16 cellular contexts compared by ENCODE assay signal in genomic region chr10:64537112-64537511, GRCh38.
DNase-seq lines count a peak whose midpoint lies in the region; ATAC-seq and TF ChIP-seq lines count a peak whose summit lies in the region.
"Had no signal": no experiment of that assay in that cellular context is flagged by ENCODE, and none has a peak within 500 bp of the region (broad histone marks: within the 10 kb centered on the region; RNA-seq: fewer than 3 reads in every experiment).

No MANE protein-coding gene starts in this region.

- H3K9me3 Mint-ChIP-seq in activated CD4-positive, alpha-beta memory T cell treated with anti-CD3 and anti-CD28 coated beads, Interleukin-2, amount 10 ng/mL, durations not matched to agents 7 days and 5 days = no peaks in the 10 kb centered on the region
- H3K9me3 Mint-ChIP-seq: H9 had no signal

- TF ChIP-seq POLR2A in upper lobe of left lung (IDR thresholded peaks at IDR 0.05) (no peak), suprapubic skin (IDR thresholded peaks at IDR 0.05) (no peak)

- H3K27ac ChIP-seq in VCaP = no peak overlapping the region
- peak overlapping the region; percentile 95 for H3K27ac ChIP-seq in substantia nigra (ENCODE audit: low read depth, low read length, poor library complexity, severe bottlenecking)
- no peak overlapping the region for H3K27ac ChIP-seq in upper lobe of left lung
- no peak overlapping the region for H3K27ac ChIP-seq in suprapubic skin
- H3K27ac ChIP-seq: BLaER1 treated with 17β-estradiol and CSF1 and Interleukin-3, amounts not matched to agents 10 nM and 100 nM had no signal

- H3K27me3 ChIP-seq in upper lobe of left lung = no peaks in the 10 kb centered on the region
- H3K27me3 ChIP-seq in suprapubic skin = no peaks in the 10 kb centered on the region
- H3K27me3 ChIP-seq: BLaER1 treated with 17β-estradiol and CSF1 and Interleukin-3, amounts not matched to agents 10 nM and 100 nM had no signal

- H3K36me3 Mint-ChIP-seq in activated CD4-positive, alpha-beta memory T cell treated with anti-CD3 and anti-CD28 coated beads, Interleukin-2, amount 10 ng/mL, durations not matched to agents 7 days and 5 days (ENCODE audit: low read depth) = no peaks in the 10 kb centered on the region

- H3K4me3 ChIP-seq in upper lobe of left lung (no peak overlapping the region), suprapubic skin (no peak overlapping the region)
- H3K4me3 ChIP-seq: BLaER1 treated with 17β-estradiol and CSF1 and Interleukin-3, amounts not matched to agents 10 nM and 100 nM; GM12878 had no signal

- H3K27me3 Mint-ChIP-seq in activated CD4-positive, alpha-beta memory T cell treated with anti-CD3 and anti-CD28 coated beads, Interleukin-2, amount 10 ng/mL, durations not matched to agents 7 days and 5 days = no peaks in the 10 kb centered on the region
- H3K27me3 Mint-ChIP-seq: CD4-positive, alpha-beta T cell had no signal

- no peaks in the 10 kb centered on the region for H3K36me3 ChIP-seq in upper lobe of left lung
- H3K36me3 ChIP-seq in suprapubic skin = no peaks in the 10 kb centered on the region
- H3K36me3 ChIP-seq: BLaER1 treated with 17β-estradiol and CSF1 and Interleukin-3, amounts not matched to agents 10 nM and 100 nM had no signal

- DNase-seq in globus pallidus (ENCODE audit: low spot score) (peak; percentile 67), substantia nigra (lab: John Stamatoyannopoulos, UW) (no peak), upper lobe of left lung (no peak), suprapubic skin (ENCODE audit: low spot score in 2 of 2) (no peak)
- no peak for DNase-seq in activated CD4-positive, alpha-beta memory T cell treated with anti-CD3 and anti-CD28 coated beads, Interleukin-2, amount 10 ng/mL, durations not matched to agents 7 days and 5 days
- DNase-seq: ACHN; Calu3; CD4-positive, alpha-beta T cell; DMS79; GOT3; H9 had no signal

- no peaks in the 10 kb centered on the region for H3K4me1 Mint-ChIP-seq in activated CD4-positive, alpha-beta memory T cell treated with anti-CD3 and anti-CD28 coated beads, Interleukin-2, amount 10 ng/mL, durations not matched to agents 7 days and 5 days
- H3K4me1 Mint-ChIP-seq: H9 had no signal

- H3K9me3 ChIP-seq in upper lobe of left lung = no peaks in the 10 kb centered on the region
- no peaks in the 10 kb centered on the region for H3K9me3 ChIP-seq in suprapubic skin
- H3K9me3 ChIP-seq: BLaER1 treated with 17β-estradiol and CSF1 and Interleukin-3, amounts not matched to agents 10 nM and 100 nM had no signal

- CTCF ChIA-PET in activated CD4-positive, alpha-beta memory T cell treated with anti-CD3 and anti-CD28 coated beads, Interleukin-2, amount 10 ng/mL, durations not matched to agents 7 days and 5 days (lab: Charles Lee) = no interaction called here

- no peak overlapping the region for H3K4me3 Mint-ChIP-seq in activated CD4-positive, alpha-beta memory T cell treated with anti-CD3 and anti-CD28 coated beads, Interleukin-2, amount 10 ng/mL, durations not matched to agents 7 days and 5 days
- H3K4me3 Mint-ChIP-seq: CD4-positive, alpha-beta T cell; H9 had no signal

- POLR2A ChIA-PET in activated CD4-positive, alpha-beta memory T cell treated with anti-CD3 and anti-CD28 coated beads, Interleukin-2, amount 10 ng/mL, durations not matched to agents 7 days and 5 days (lab: Charles Lee) = no interaction called here

- TF ChIP-seq CTCF in LNCAP (IDR thresholded peaks at IDR 0.05) (peak; percentile 44; the same call in 1 of the 2 replicates), VCaP (conservative IDR thresholded peaks at IDR 0.05) (peak; percentile 54), upper lobe of left lung (IDR thresholded peaks at IDR 0.05) (no peak), suprapubic skin (IDR thresholded peaks at IDR 0.05) (no peak)

- ATAC-seq in upper lobe of left lung (ENCODE audit: low FRiP score in 2 of 2) (no peak), GM18511 (IDR thresholded peaks at IDR 0.05; ENCODE audit: unreplicated experiment) (no peak)
- ATAC-seq: GM12878 had no signal

- no peaks in the 10 kb centered on the region for H3K4me1 ChIP-seq in upper lobe of left lung
- no peaks in the 10 kb centered on the region for H3K4me1 ChIP-seq in suprapubic skin
- H3K4me1 ChIP-seq: BLaER1 treated with 17β-estradiol and CSF1 and Interleukin-3, amounts not matched to agents 10 nM and 100 nM had no signal

- H3K27ac Mint-ChIP-seq in activated CD4-positive, alpha-beta memory T cell treated with anti-CD3 and anti-CD28 coated beads, Interleukin-2, amount 10 ng/mL, durations not matched to agents 7 days and 5 days = no peak overlapping the region
- H3K27ac Mint-ChIP-seq: CD4-positive, alpha-beta T cell; H9 had no signal

- TF ChIP-seq EP300 in upper lobe of left lung (IDR thresholded peaks at IDR 0.05) (no peak), suprapubic skin (IDR thresholded peaks at IDR 0.05) (no peak)

Comparison
In these comparisons a context has a peak if more than half of its experiments do, and no peak if none do; other contexts are left out.
1. CTCF ChIP-seq: peak in LNCAP (single experiment) and VCaP (single experiment); none in upper lobe of left lung (0 of 6) and suprapubic skin (0 of 2).